In genomic region chr16:88393034-88393433, GRCh38 we compare ENCODE assay signal across 16 cellular contexts. TPM values are rescaled to one million over a fixed set of nuclear protein-coding genes. Genes with fewer than 3 reads are reported as not detected.
DNase-seq lines count a peak whose midpoint lies in the region; ATAC-seq and TF ChIP-seq lines count a peak whose summit lies in the region.
"Had no signal": no experiment of that assay in that cellular context is flagged by ENCODE, and none has a peak within 500 bp of the region (broad histone marks: within the 10 kb centered on the region; RNA-seq: fewer than 3 reads in every experiment).

No MANE protein-coding gene starts in this region.

- no peak overlapping the region for H3K4me3 ChIP-seq in lower lobe of right lung
- H3K4me3 ChIP-seq: breast epithelium, SJSA1 had no signal

- H3K27ac ChIP-seq in lower lobe of right lung (no peak overlapping the region), substantia nigra (ENCODE audit: low read depth, low read length, poor library complexity, severe bottlenecking) (no peak overlapping the region)
- H3K27ac ChIP-seq: breast epithelium, HL-60, SJSA1 had no signal

- TF ChIP-seq CTCF in lower lobe of right lung (IDR thresholded peaks at IDR 0.05) (no peak), GM10266 (IDR thresholded peaks at IDR 0.05; ENCODE audit: control insufficient read depth, insufficient read depth, low read depth, missing control alignments) (no peak)

- peak; percentile 81 for DNase-seq in HT-29 (ENCODE audit: low spot score)
- DNase-seq in dermis microvascular lymphatic vessel endothelial cell (ENCODE audit: low read depth in 2 of 2) = peak; percentile 7 to 28
- no peak for DNase-seq in lower lobe of right lung
- peak in 27 of 49 donors; percentile 10 to 66 (median 35) for DNase-seq in substantia nigra (lab: John Stamatoyannopoulos, UW)
- DNase-seq in GM10266 (ENCODE audit: extremely low spot score) = no peak
- no peak for DNase-seq in RKO (ENCODE audit: low spot score)
- DNase-seq: activated CD4-positive, alpha-beta T cell treated with anti-CD3 and anti-CD28 coated beads, Interleukin-2, amount 50 U/mL, for 1 hour; DND-41; effector CD8-positive, alpha-beta T cell; NCI-H345; occipital lobe had no signal

- ATAC-seq in lower lobe of right lung = peak; percentile 1 to 34
- no peak for ATAC-seq in HG03354 (IDR thresholded peaks at IDR 0.05; ENCODE audit: poor library complexity, severe bottlenecking, unreplicated experiment)
- ATAC-seq: activated naive CD4-positive, alpha-beta T cell treated with anti-CD3 and anti-CD28 coated beads, Interleukin-2, amount 50 U/mL, for 72 hours had no signal

- intact Hi-C loops in lower lobe of right lung (cut with DNase I) = no loop called here

- peaks cover 2% of the 10 kb centered on the region for H3K27me3 ChIP-seq in lower lobe of right lung (ENCODE audit: low read depth)
- H3K27me3 ChIP-seq: breast epithelium, SJSA1 had no signal

- H3K4me1 ChIP-seq in lower lobe of right lung = no peaks in the 10 kb centered on the region
- H3K4me1 ChIP-seq: breast epithelium had no signal

- H3K9me3 ChIP-seq in lower lobe of right lung = no peaks in the 10 kb centered on the region
- H3K9me3 ChIP-seq: breast epithelium, SJSA1 had no signal

- no peaks in the 10 kb centered on the region for H3K36me3 ChIP-seq in lower lobe of right lung
- H3K36me3 ChIP-seq: breast epithelium had no signal

RNA-seq across cellular contexts. Expression of gene ZNF469, which starts 10.3 kb away (rescaled TPM):
- 0.29 and 0.33 TPM in 2 replicates for total RNA-seq in HT-29 (2014; rRNA removed; shearing (Covaris generic))
- total RNA-seq in dermis microvascular lymphatic vessel endothelial cell = 0.39 and 1.1 TPM in 2 replicates
- 2.0 TPM for total RNA-seq in lower lobe of right lung

Comparison
In these comparisons a context has a peak if more than half of its experiments do, and no peak if none do; other contexts are left out.
1. DNase-seq: peak in HT-29 (single experiment), dermis microvascular lymphatic vessel endothelial cell (2 of 2) and substantia nigra (27 of 49); none in lower lobe of right lung (single experiment), GM10266 (single experiment) and RKO (single experiment).